13 cellular contexts compared by ENCODE assay signal in genomic region chr3:56987238-56987932, GRCh38.
DNase-seq lines count a peak whose midpoint lies in the region; ATAC-seq and TF ChIP-seq lines count a peak whose summit lies in the region.
"Had no signal": no experiment of that assay in that cellular context is flagged by ENCODE, and none has a peak within 500 bp of the region (broad histone marks: within the 10 kb centered on the region; RNA-seq: fewer than 3 reads in every experiment).

No MANE protein-coding gene starts in this region.

- H3K14ac ChIP-seq in mesenchymal stem cell (ENCODE audit: low read length in 2 of 2) = no peak overlapping the region

- no peak overlapping the region for H3K27ac ChIP-seq in mesenchymal stem cell (ENCODE audit: low read length, poor library complexity, severe bottlenecking)

- H3K9me3 ChIP-seq in mesenchymal stem cell (ENCODE audit: control insufficient read depth, low read length) (no peaks in the 10 kb centered on the region), Caco-2 (no peaks in the 10 kb centered on the region)

- peak; percentile 18 for DNase-seq in G401 (ENCODE audit: low spot score)
- peak; percentile 45 for DNase-seq in HT1080 (ENCODE audit: low read depth)
- DNase-seq in activated CD8-positive, alpha-beta T cell treated with anti-CD3 and anti-CD28 coated beads, Interleukin-2, amount 10 ng/mL, durations not matched to agents 7 days and 5 days = peak; percentile 44
- no peak for DNase-seq in mesenchymal stem cell
- DNase-seq in Caco-2 = no peak
- DNase-seq in posterior vena cava (ENCODE audit: low spot score) = no peak
- DNase-seq: GF-D8, NCI-H1930 had no signal

- H2BK15ac ChIP-seq in mesenchymal stem cell (ENCODE audit: low read depth, poor library complexity, severe bottlenecking) = peak overlapping the region; percentile 8

- H3K4me1 ChIP-seq in mesenchymal stem cell (ENCODE audit: control insufficient read depth, insufficient read depth, low read depth, low read length) = no peaks in the 10 kb centered on the region
- H3K4me1 ChIP-seq in Caco-2 = peaks cover 30% of the 10 kb centered on the region

- no peak for TF ChIP-seq CTCF in Caco-2 (IDR thresholded peaks at IDR 0.05; ENCODE audit: insufficient read depth in 1 of 2, low read depth in 1 of 2, low read length in 1 of 2, severe bottlenecking in 1 of 2, unreplicated experiment in 1 of 2)

- H3K27ac Mint-ChIP-seq in activated CD8-positive, alpha-beta T cell treated with anti-CD3 and anti-CD28 coated beads, Interleukin-2, amount 10 ng/mL, durations not matched to agents 7 days and 5 days = no peak overlapping the region
- H3K27ac Mint-ChIP-seq in Caco-2 (ENCODE audit: unreplicated experiment) = no peak overlapping the region

- peak overlapping the region; percentile 48 to 54 for H3K18ac ChIP-seq in mesenchymal stem cell (ENCODE audit: low read depth in 1 of 2, low read length in 2 of 2)

- no peaks in the 10 kb centered on the region for H3K79me1 ChIP-seq in mesenchymal stem cell (replicated peaks; ENCODE audit: low read length, poor library complexity, severe bottlenecking)

- H3K4ac ChIP-seq in mesenchymal stem cell (ENCODE audit: low read depth in 1 of 2, low read length in 2 of 2) = no peak overlapping the region

- H2BK12ac ChIP-seq in mesenchymal stem cell (ENCODE audit: low read length in 2 of 2) = peak overlapping the region; percentile 7 to 14

- no peak overlapping the region for H4K91ac ChIP-seq in mesenchymal stem cell (ENCODE audit: low read length)

- H3K23ac ChIP-seq in mesenchymal stem cell (ENCODE audit: low read length in 2 of 2) = no peak overlapping the region

- H3K36me3 Mint-ChIP-seq in activated CD8-positive, alpha-beta T cell treated with anti-CD3 and anti-CD28 coated beads, Interleukin-2, amount 10 ng/mL, durations not matched to agents 7 days and 5 days (ENCODE audit: low read depth) = no peaks in the 10 kb centered on the region
- H3K36me3 Mint-ChIP-seq in Caco-2 (ENCODE audit: insufficient read depth, unreplicated experiment) = no peaks in the 10 kb centered on the region
- H3K36me3 Mint-ChIP-seq: activated naive CD4-positive, alpha-beta T cell treated with anti-CD3 and anti-CD28 coated beads, Interleukin-2, amount 50 U/mL, for 72 hours had no signal

- H3K36me3 ChIP-seq in mesenchymal stem cell (ENCODE audit: control insufficient read depth in 1 of 2, insufficient read depth in 2 of 2, low read depth in 1 of 2, low read length in 2 of 2) (no peaks in the 10 kb centered on the region), Caco-2 (ENCODE audit: control insufficient read depth, insufficient read depth, low read length) (no peaks in the 10 kb centered on the region)

- H3K4me1 Mint-ChIP-seq in activated CD8-positive, alpha-beta T cell treated with anti-CD3 and anti-CD28 coated beads, Interleukin-2, amount 10 ng/mL, durations not matched to agents 7 days and 5 days (ENCODE audit: low read depth) = peaks cover 40% of the 10 kb centered on the region
- H3K4me1 Mint-ChIP-seq in Caco-2 (ENCODE audit: low read depth, unreplicated experiment) = peaks cover 25% of the 10 kb centered on the region

- ATAC-seq in activated CD8-positive, alpha-beta T cell treated with anti-CD3 and anti-CD28 coated beads, Interleukin-2, amount 10 ng/mL, durations not matched to agents 7 days and 5 days = peak; percentile 45
- ATAC-seq in HG02973 (IDR thresholded peaks at IDR 0.05; ENCODE audit: unreplicated experiment) = no peak
- ATAC-seq in HG02623 (IDR thresholded peaks at IDR 0.05; ENCODE audit: unreplicated experiment) = no peak

- H2BK5ac ChIP-seq in mesenchymal stem cell (ENCODE audit: low read depth, low read length, poor library complexity, severe bottlenecking) = no peak overlapping the region

- POLR2A ChIA-PET in activated CD8-positive, alpha-beta T cell treated with anti-CD3 and anti-CD28 coated beads, Interleukin-2, amount 10 ng/mL, durations not matched to agents 7 days and 5 days (lab: Charles Lee) = interaction anchor here (0.7 to 3.9 kb wide), 4 partner anchors 187 to 285 kb away, joined by 3 to 19 read pairs (median 6); partner anchors contain the start of gene ARHGEF3
- POLR2A ChIA-PET in Caco-2 (lab: Charles Lee) = interaction anchor here (0.6 kb wide), 1 partner anchor 37 kb away, joined by 6 read pairs; no protein-coding TSS in a partner anchor

- H3K9ac ChIP-seq in mesenchymal stem cell (ENCODE audit: low read length) = peak overlapping the region; percentile 8

- BruUV-seq in Caco-2 (replicated peaks; lab: Mats Ljungman, UMichigan) = no TSS peak

- no peaks in the 10 kb centered on the region for H3K9me3 Mint-ChIP-seq in activated CD8-positive, alpha-beta T cell treated with anti-CD3 and anti-CD28 coated beads, Interleukin-2, amount 10 ng/mL, durations not matched to agents 7 days and 5 days (ENCODE audit: insufficient read depth)
- no peaks in the 10 kb centered on the region for H3K9me3 Mint-ChIP-seq in Caco-2 (ENCODE audit: unreplicated experiment)
- H3K9me3 Mint-ChIP-seq: activated naive CD4-positive, alpha-beta T cell treated with anti-CD3 and anti-CD28 coated beads, Interleukin-2, amount 50 U/mL, for 72 hours; T-helper 1 cell treated with Interleukin-12 subunit alpha and Interleukin-12 subunit beta and Interleukin-4 antibody, amounts not matched to agents 30 μg/mL and 1 μg/mL, for 36 hours had no signal

- intact Hi-C loops in Caco-2 (cut with micrococcal nuclease; ENCODE audit: unreplicated experiment) (no loop called here), posterior vena cava (cut with DNase I) (loop anchor here (5.0 to 10.0 kb wide), 2 partner anchors 133 to 185 kb away; partner anchors contain the start of gene ARHGEF3 (in 2 of the 2))

- in situ Hi-C loops in G401 (cut with HindIII; ENCODE audit: low sequenced_read_pairs) = no loop called here

- H2AK5ac ChIP-seq in mesenchymal stem cell (ENCODE audit: low read length, severe bottlenecking) = no peak overlapping the region

- H3K27me3 Mint-ChIP-seq in activated CD8-positive, alpha-beta T cell treated with anti-CD3 and anti-CD28 coated beads, Interleukin-2, amount 10 ng/mL, durations not matched to agents 7 days and 5 days (ENCODE audit: low read depth) = peaks cover 20% of the 10 kb centered on the region
- H3K27me3 Mint-ChIP-seq in Caco-2 (ENCODE audit: insufficient read depth, unreplicated experiment) = no peaks in the 10 kb centered on the region

- no peak overlapping the region for H2AFZ ChIP-seq in mesenchymal stem cell (ENCODE audit: low read depth, low read length)

- no peak overlapping the region for H3K4me2 ChIP-seq in mesenchymal stem cell (ENCODE audit: low read length, poor library complexity, severe bottlenecking)

- no peak overlapping the region for H3K4me3 Mint-ChIP-seq in activated CD8-positive, alpha-beta T cell treated with anti-CD3 and anti-CD28 coated beads, Interleukin-2, amount 10 ng/mL, durations not matched to agents 7 days and 5 days
- H3K4me3 Mint-ChIP-seq in Caco-2 (ENCODE audit: unreplicated experiment) = no peak overlapping the region
- H3K4me3 Mint-ChIP-seq: T-helper 1 cell treated with Interleukin-12 subunit alpha and Interleukin-12 subunit beta and Interleukin-4 antibody, amounts not matched to agents 30 μg/mL and 1 μg/mL, for 36 hours had no signal

- CTCF ChIA-PET in activated CD8-positive, alpha-beta T cell treated with anti-CD3 and anti-CD28 coated beads, Interleukin-2, amount 10 ng/mL, durations not matched to agents 7 days and 5 days (lab: Charles Lee) = interaction anchor here (0.6 to 6.8 kb wide), 28 partner anchors 8 to 351 kb away, joined by 3 to 222 read pairs (median 8); partner anchors contain the start of gene ARHGEF3
- CTCF ChIA-PET in Caco-2 (lab: Charles Lee) = interaction anchor here (0.6 to 3.3 kb wide), 3 partner anchors 29 to 285 kb away, joined by 3 to 36 read pairs (median 3); no protein-coding TSS in a partner anchor

- no peak overlapping the region for H3K4me3 ChIP-seq in mesenchymal stem cell (ENCODE audit: insufficient read depth in 1 of 2, low read depth in 1 of 2, low read length in 2 of 2)
- H3K4me3 ChIP-seq in Caco-2 (ENCODE audit: low read depth, low read length) = no peak overlapping the region
- H3K4me3 ChIP-seq: lung had no signal

- H3K27me3 ChIP-seq in mesenchymal stem cell (ENCODE audit: control insufficient read depth in 1 of 2, insufficient read depth in 1 of 2, low read length in 2 of 2) (peaks cover 0 to 22% of the 10 kb centered on the region in 2 experiments), Caco-2 (replicated peaks; ENCODE audit: control insufficient read depth, insufficient read depth, low read length) (no peaks in the 10 kb centered on the region)

- WGBS in mesenchymal stem cell = 72% methylated on average over 6 of the region's 6 CpGs

- H4K8ac ChIP-seq in mesenchymal stem cell (ENCODE audit: low read length) = no peak overlapping the region

- no peak overlapping the region for H2BK120ac ChIP-seq in mesenchymal stem cell (ENCODE audit: low read depth, low read length)

Comparison
In these comparisons a context has a peak if more than half of its experiments do, and no peak if none do; other contexts are left out.
1. DNase-seq: peak in G401 (single experiment), HT1080 (single experiment) and activated CD8-positive, alpha-beta T cell treated with anti-CD3 and anti-CD28 coated beads, Interleukin-2, amount 10 ng/mL, durations not matched to agents 7 days and 5 days (single experiment); none in mesenchymal stem cell (single experiment), Caco-2 (0 of 2) and posterior vena cava (single experiment).